ENCODE assay signal across 9 cellular contexts in the genomic region with DNA sequence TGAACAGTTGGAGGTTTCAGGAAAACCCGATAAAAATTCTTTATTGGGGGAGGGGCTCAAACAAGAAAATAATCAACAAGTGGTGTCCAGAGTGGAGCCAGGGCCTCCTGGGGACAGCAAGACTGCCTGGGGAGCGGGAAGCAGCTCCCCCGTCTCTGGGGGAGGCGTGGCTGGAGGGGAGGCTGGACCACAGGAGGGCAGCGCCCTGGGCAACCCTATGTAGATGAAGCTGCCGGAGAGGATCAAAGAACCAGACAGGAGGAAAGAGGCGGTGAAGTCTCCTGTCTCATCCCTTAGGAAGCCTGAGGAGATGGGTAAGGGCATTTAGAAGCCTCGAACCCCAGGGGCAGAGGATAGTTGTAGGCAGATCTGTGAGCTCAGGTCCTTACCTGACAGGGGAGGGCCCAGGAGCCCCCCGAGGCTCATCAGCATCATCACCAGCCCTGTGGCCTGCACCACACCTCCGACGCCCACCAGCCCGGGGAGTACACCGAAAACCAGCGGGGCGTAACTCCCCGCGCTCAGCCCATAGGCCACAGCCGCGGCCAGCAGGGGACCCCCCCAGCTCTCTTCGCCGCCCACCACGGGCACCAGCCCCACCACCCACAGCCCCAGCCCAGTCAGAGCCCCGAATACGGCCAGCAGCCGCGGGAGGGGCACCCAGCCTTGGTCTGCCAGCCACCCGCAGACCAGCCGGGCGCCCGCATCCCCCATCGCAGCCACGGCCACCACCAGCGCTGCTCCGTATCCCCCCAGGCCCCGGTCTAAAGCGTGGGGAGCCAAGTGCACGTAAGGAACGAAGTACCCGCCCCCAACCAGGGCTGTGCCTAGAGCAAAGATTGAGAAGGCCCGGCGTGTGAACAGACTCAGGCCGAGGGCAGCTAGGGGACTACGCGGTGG. TPM values are rescaled to one million over a fixed set of nuclear protein-coding genes. Genes with fewer than 3 reads are reported as not detected.
DNase-seq lines count a peak whose midpoint lies in the region; ATAC-seq, FAIRE-seq and TF ChIP-seq lines count a peak whose summit lies in the region.
"Had no signal": no experiment of that assay in that cellular context is flagged by ENCODE, and none has a peak within 500 bp of the region (broad histone marks: within the 10 kb centered on the region; RNA-seq: fewer than 3 reads in every experiment).

No MANE protein-coding gene starts in this region.

- CTCF ChIA-PET in MCF 10A (lab: Yijun Ruan, JAX): interaction anchor here (0.6 to 1.7 kb wide), 3 partner anchors 11 to 107 kb away, joined by 3 to 5 read pairs (median 3); no protein-coding TSS in a partner anchor
- CTCF ChIA-PET in HepG2 (lab: Yijun Ruan, JAX; ENCODE audit: low intra/inter-chr PET ratio, low total read pairs): no interaction called here

- H3K4me3 ChIP-seq in breast epithelium (peak overlapping the region in 2 of 3 donors; percentile 57 to 81), HepG2 (replicated peaks in 1 of 3; ENCODE audit: insufficient read depth in 1 of 3, low read depth in 2 of 3, low read length in 3 of 3) (no peak overlapping the region), upper lobe of left lung (peak overlapping the region in 3 of 4 donors; percentile 44 to 59 (median 55)), MG63 (no peak overlapping the region)

- no peak overlapping the region for H3K4me3 Mint-ChIP-seq in MCF 10A (ENCODE audit: unreplicated experiment)
- H3K4me3 Mint-ChIP-seq in brain: peak overlapping the region in 4 of 5 experiments; percentile 36 to 71 (median 58)

- H3K4me1 Mint-ChIP-seq in MCF 10A (ENCODE audit: insufficient read depth, unreplicated experiment) (peaks cover 12% of the 10 kb centered on the region), brain (peaks cover 54% of the 10 kb centered on the region)

- H3K4me2 ChIP-seq in HepG2 (ENCODE audit: low read depth, low read length): no peak overlapping the region

- no peak for TF ChIP-seq EP300 in HepG2 (IDR thresholded peaks at IDR 0.05; ENCODE audit: low read depth in 2 of 2, low read length in 2 of 2)
- TF ChIP-seq EP300 in HepG2 (CRISPR knock-in tag; IDR thresholded peaks at IDR 0.05; ENCODE audit: borderline replicate concordance): no peak
- TF ChIP-seq EP300 in upper lobe of left lung (IDR thresholded peaks at IDR 0.05): no peak

- FAIRE-seq in HepG2 (lab: Jason Lieb, UNC): no peak

- TF ChIP-seq POLR2A in breast epithelium (IDR thresholded peaks at IDR 0.05) (no peak), HepG2 (IDR thresholded peaks at IDR 0.05; ENCODE audit: insufficient read depth in 1 of 2, low read depth in 2 of 2, low read length in 2 of 2) (0 out of 4 replicates have a peak, but pooled peaks of 1 of the 2 experiments have one; percentile 26), upper lobe of left lung (IDR thresholded peaks at IDR 0.05) (no peak)

- WGBS in HepG2 (ENCODE audit: low lambda C conversion rate): 82% methylated on average over 17 of the region's 44 CpGs
- 49 to 57% methylated on average over 20 to 31 of the region's 44 CpGs for WGBS in upper lobe of left lung, 2 donors

- POLR2A ChIA-PET in MCF 10A (lab: Yijun Ruan, JAX): no interaction called here
- POLR2A ChIA-PET in HepG2 (lab: Yijun Ruan, JAX): no interaction called here

- H3K9me3 Mint-ChIP-seq in MCF 10A (ENCODE audit: unreplicated experiment): no peaks in the 10 kb centered on the region
- no peaks in the 10 kb centered on the region for H3K9me3 Mint-ChIP-seq in brain

- intact Hi-C loops in breast epithelium (cut with DNase I; ENCODE audit: low total_unique reads): no loop called here
- intact Hi-C loops in MCF 10A (cut with micrococcal nuclease): no loop called here
- intact Hi-C loops in HepG2 (cut with micrococcal nuclease; ENCODE audit: unreplicated experiment): no loop called here

- no TSS peak for BruUV-seq in MCF 10A (replicated peaks; lab: Mats Ljungman, UMichigan)
- BruUV-seq in HepG2 (replicated peaks; lab: Mats Ljungman, UMichigan): no TSS peak

- peaks cover 4% of the 10 kb centered on the region for H3K79me2 ChIP-seq in HepG2 (ENCODE audit: insufficient read depth, low read length)

- H3K36me3 ChIP-seq in breast epithelium (no peaks in the 10 kb centered on the region), HepG2 (replicated peaks in 1 of 2; ENCODE audit: control insufficient read depth in 1 of 2, insufficient read depth in 2 of 2, low read length in 2 of 2) (no peaks in the 10 kb centered on the region), upper lobe of left lung (no peaks in the 10 kb centered on the region), MG63 (no peaks in the 10 kb centered on the region)

- H3K27ac Mint-ChIP-seq in MCF 10A (ENCODE audit: low read depth, unreplicated experiment) (no peak overlapping the region), brain (no peak overlapping the region)

- in situ Hi-C loops in HepG2 (cut with HindIII; ENCODE audit: extremely low pct_ligation_motif_present, low pct_unique_long_range_greater_than_20kb): loop anchor here (10.0 kb wide), 1 partner anchor 243 kb away; a partner anchor contains a TSS

- H2AFZ ChIP-seq in HepG2 (ENCODE audit: low read length): no peak overlapping the region

- TF ChIP-seq CTCF in breast epithelium (IDR thresholded peaks at IDR 0.05) (no peak), MCF 10A (IDR thresholded peaks at IDR 0.05; ENCODE audit: unreplicated experiment) (no peak), brain (conservative IDR thresholded peaks at IDR 0.05) (no peak), HepG2 (CRISPR knock-in tag; IDR thresholded peaks at IDR 0.05) (no peak), upper lobe of left lung (IDR thresholded peaks at IDR 0.05) (no peak)

- H3K27me3 Mint-ChIP-seq in MCF 10A (ENCODE audit: insufficient read depth, unreplicated experiment) (no peaks in the 10 kb centered on the region), brain (peaks cover 62% of the 10 kb centered on the region)

- ATAC-seq in HepG2 (no peak), upper lobe of left lung (ENCODE audit: low FRiP score in 2 of 2) (no peak), HG03045 (IDR thresholded peaks at IDR 0.05; ENCODE audit: unreplicated experiment) (no peak)

- H4K20me1 ChIP-seq in HepG2 (ENCODE audit: insufficient read depth, low read length): no peaks in the 10 kb centered on the region

- H3K9ac ChIP-seq in HepG2 (ENCODE audit: insufficient read depth, low read depth, low read length): no peak overlapping the region

- DNase-seq in breast epithelium (ENCODE audit: low spot score in 2 of 2): no peak
- DNase-seq in MCF 10A (ENCODE audit: unreplicated experiment): no peak
- DNase-seq in HepG2 (ENCODE audit: low spot score): no peak
- peak in 1 of 2 donors; percentile 83 for DNase-seq in upper lobe of left lung
- DNase-seq in MG63: no peak
- DNase-seq in KG1 (lab: John Stamatoyannopoulos, UW): no peak

- H3K27me3 ChIP-seq in breast epithelium (no peaks in the 10 kb centered on the region), HepG2 (ENCODE audit: control insufficient read depth in 1 of 2, insufficient read depth in 2 of 2, low read length in 2 of 2) (no peaks in the 10 kb centered on the region; a peak in 1 of 5 replicates), upper lobe of left lung (peaks cover 0 to 23% (median 6%) of the 10 kb centered on the region in 4 donors), MG63 (no peaks in the 10 kb centered on the region)

- H3K4me1 ChIP-seq in breast epithelium: peaks cover 6 to 12% of the 10 kb centered on the region in 2 donors
- peaks cover 50% of the 10 kb centered on the region for H3K4me1 ChIP-seq in HepG2 (ENCODE audit: insufficient read depth, low read length)
- H3K4me1 ChIP-seq in upper lobe of left lung: peaks cover 33 to 63% (median 38%) of the 10 kb centered on the region in 4 donors

- H3K36me3 Mint-ChIP-seq in MCF 10A (ENCODE audit: insufficient read depth, unreplicated experiment): peaks cover 7% of the 10 kb centered on the region
- no peaks in the 10 kb centered on the region for H3K36me3 Mint-ChIP-seq in brain

- H3K27ac ChIP-seq in breast epithelium (peak overlapping the region; percentile 89), HepG2 (ENCODE audit: extremely low read length, insufficient read depth, low read length) (no peak overlapping the region), upper lobe of left lung (peak overlapping the region; percentile 4 to 84 (median 50))

- no peaks in the 10 kb centered on the region for H3K9me3 ChIP-seq in breast epithelium
- no peaks in the 10 kb centered on the region for H3K9me3 ChIP-seq in HepG2 (ENCODE audit: low read length)
- H3K9me3 ChIP-seq in upper lobe of left lung: no peaks in the 10 kb centered on the region
- no peaks in the 10 kb centered on the region for H3K9me3 ChIP-seq in MG63

- TF ChIP-seq RAD21 in HepG2 (CRISPR knock-in tag; IDR thresholded peaks at IDR 0.05): no peak

RNA-seq across cellular contexts. Expression of a gene that starts 2.0 kb away (rescaled TPM):
- total RNA-seq in breast epithelium (1 to 10 TPM in 2 of 3 donors, not detected in 1; 1.5 to 3.6 TPM), MCF 10A (2022) (not detected in 2 replicates), HepG2 (2016; rRNA removed; fragmentation: Illumina TruSeq; extraction: Trizol) (not detected in 2 replicates), upper lobe of left lung (10 to 100 TPM in 2 of 6 donors, 1 to 10 TPM in 4; 2.7 to 35.0 (median 6.1) TPM)
- polyA plus RNA-seq in brain (ENCODE audit: insufficient read depth, low read depth, low replicate concordance) (3.4 TPM), HepG2 (2011; rRNA removed) (not detected in 2 replicates)
- not detected in 2 replicates for total RNA-seq in HepG2 (2016; cell fraction: cytosol; rRNA removed; fragmentation: Illumina TruSeq; extraction: Trizol; ENCODE audit: low read depth)
- total RNA-seq in HepG2 (2016; cell fraction: insoluble cytoplasmic fraction; rRNA removed; fragmentation: Illumina TruSeq; extraction: Trizol): not detected in 2 replicates
- not detected in 2 replicates for total RNA-seq in HepG2 (2016; cell fraction: membrane; rRNA removed; fragmentation: Illumina TruSeq; extraction: Trizol)
- not detected in 2 replicates for total RNA-seq in HepG2 (2016; cell fraction: nucleus; rRNA removed; fragmentation: Illumina TruSeq; extraction: Trizol)
- not detected in 2 replicates for polyA plus RNA-seq in HepG2 (2011; cell fraction: cytosol; rRNA removed)
- polyA plus RNA-seq in HepG2 (2011; cell fraction: nucleus; rRNA removed): not detected in 2 replicates
- 0.27 and 0.29 TPM in 2 replicates for polyA plus RNA-seq in HepG2 (2012)
- polyA plus RNA-seq in HepG2 (2016; cell fraction: cytosol; fragmentation: Illumina TruSeq; extraction: Trizol; ENCODE audit: low read depth): not detected in 2 replicates
- not detected in 2 replicates for polyA plus RNA-seq in HepG2 (2016; cell fraction: insoluble cytoplasmic fraction; fragmentation: Illumina TruSeq; extraction: Trizol; ENCODE audit: low read depth)
- not detected in 2 replicates for polyA plus RNA-seq in HepG2 (2016; cell fraction: membrane; fragmentation: Illumina TruSeq; extraction: Trizol; ENCODE audit: low read depth)
- polyA plus RNA-seq in HepG2 (2016; cell fraction: nucleus; fragmentation: Illumina TruSeq; extraction: Trizol; ENCODE audit: insufficient read depth, low read depth): not detected in 2 replicates
- not detected in 2 replicates for polyA minus RNA-seq in HepG2 (2011; rRNA and poly(A)+ RNA removed; ENCODE audit: low replicate concordance)
- polyA minus RNA-seq in HepG2 (2011; cell fraction: cytosol; rRNA and poly(A)+ RNA removed): not detected in 2 replicates
- not detected in 2 replicates for polyA minus RNA-seq in HepG2 (2011; cell fraction: nucleus; rRNA and poly(A)+ RNA removed)
- not detected in 2 replicates for total RNA-seq in MG63 (2014; rRNA removed; shearing (Covaris generic); ENCODE audit: low replicate concordance)
- polyA plus RNA-seq: BJ had no signal

RNA-seq across cellular contexts. Expression of a gene that starts 6.0 kb away (rescaled TPM):
- total RNA-seq in breast epithelium (1 to 10 TPM in 2 of 3 donors, under 1 TPM in 1; 0.32 to 3.5 (median 2.6) TPM), MCF 10A (2022) (7.5 and 11.1 TPM in 2 replicates), HepG2 (2016; rRNA removed; fragmentation: Illumina TruSeq; extraction: Trizol) (1.9 and 3.0 TPM in 2 replicates), upper lobe of left lung (10 to 100 TPM in 4 of 6 donors, 1 to 10 TPM in 2; 2.3 to 26.2 (median 10.7) TPM)
- polyA plus RNA-seq in brain (ENCODE audit: insufficient read depth, low read depth, low replicate concordance) (1.8 TPM), HepG2 (2011; rRNA removed) (2.2 and 3.4 TPM in 2 replicates)
- 0.51 and 0.71 TPM in 2 replicates for total RNA-seq in HepG2 (2016; cell fraction: cytosol; rRNA removed; fragmentation: Illumina TruSeq; extraction: Trizol; ENCODE audit: low read depth)
- 1.8 and 3.1 TPM in 2 replicates for total RNA-seq in HepG2 (2016; cell fraction: insoluble cytoplasmic fraction; rRNA removed; fragmentation: Illumina TruSeq; extraction: Trizol)
- 1.5 and 1.6 TPM in 2 replicates for total RNA-seq in HepG2 (2016; cell fraction: membrane; rRNA removed; fragmentation: Illumina TruSeq; extraction: Trizol)
- total RNA-seq in HepG2 (2016; cell fraction: nucleus; rRNA removed; fragmentation: Illumina TruSeq; extraction: Trizol): 5.5 and 6.1 TPM in 2 replicates
- polyA plus RNA-seq in HepG2 (2011; cell fraction: cytosol; rRNA removed): 2.1 and 2.2 TPM in 2 replicates
- 6.8 and 9.2 TPM in 2 replicates for polyA plus RNA-seq in HepG2 (2011; cell fraction: nucleus; rRNA removed)
- 5.4 and 8.2 TPM in 2 replicates for polyA plus RNA-seq in HepG2 (2012)
- 0.70 and 1.4 TPM in 2 replicates for polyA plus RNA-seq in HepG2 (2016; cell fraction: cytosol; fragmentation: Illumina TruSeq; extraction: Trizol; ENCODE audit: low read depth)
- polyA plus RNA-seq in HepG2 (2016; cell fraction: insoluble cytoplasmic fraction; fragmentation: Illumina TruSeq; extraction: Trizol; ENCODE audit: low read depth): 5.9 and 6.3 TPM in 2 replicates
- 1.7 TPM in 2 replicates for polyA plus RNA-seq in HepG2 (2016; cell fraction: membrane; fragmentation: Illumina TruSeq; extraction: Trizol; ENCODE audit: low read depth)
- 15.2 and 15.6 TPM in 2 replicates for polyA plus RNA-seq in HepG2 (2016; cell fraction: nucleus; fragmentation: Illumina TruSeq; extraction: Trizol; ENCODE audit: insufficient read depth, low read depth)
- polyA minus RNA-seq in HepG2 (2011; rRNA and poly(A)+ RNA removed; ENCODE audit: low replicate concordance): 4.8 and 7.6 TPM in 2 replicates
- 2.9 and 4.4 TPM in 2 replicates for polyA minus RNA-seq in HepG2 (2011; cell fraction: cytosol; rRNA and poly(A)+ RNA removed)
- 3.1 and 5.2 TPM in 2 replicates for polyA minus RNA-seq in HepG2 (2011; cell fraction: nucleus; rRNA and poly(A)+ RNA removed)
- 0.96 and 1.1 TPM in 2 replicates for total RNA-seq in MG63 (2014; rRNA removed; shearing (Covaris generic); ENCODE audit: low replicate concordance)

RNA-seq across cellular contexts. Expression of a gene that starts 19.0 kb away (rescaled TPM):
- total RNA-seq in breast epithelium (1 to 10 TPM; 1.4 to 5.9 (median 4.1) TPM), MCF 10A (2022) (not detected in 2 replicates), HepG2 (2016; rRNA removed; fragmentation: Illumina TruSeq; extraction: Trizol) (not detected in 2 replicates), upper lobe of left lung (10 to 100 TPM in 3 of 6 donors, 1 to 10 TPM in 3; 2.1 to 83.1 (median 9.4) TPM)
- polyA plus RNA-seq in brain (ENCODE audit: insufficient read depth, low read depth, low replicate concordance) (2.9 TPM), HepG2 (2011; rRNA removed) (not detected in 2 replicates)
- total RNA-seq in HepG2 (2016; cell fraction: cytosol; rRNA removed; fragmentation: Illumina TruSeq; extraction: Trizol; ENCODE audit: low read depth): not detected in 2 replicates
- total RNA-seq in HepG2 (2016; cell fraction: insoluble cytoplasmic fraction; rRNA removed; fragmentation: Illumina TruSeq; extraction: Trizol): not detected in 2 replicates
- not detected in 2 replicates for total RNA-seq in HepG2 (2016; cell fraction: membrane; rRNA removed; fragmentation: Illumina TruSeq; extraction: Trizol)
- total RNA-seq in HepG2 (2016; cell fraction: nucleus; rRNA removed; fragmentation: Illumina TruSeq; extraction: Trizol): not detected in 2 replicates
- not detected in 2 replicates for polyA plus RNA-seq in HepG2 (2011; cell fraction: cytosol; rRNA removed)
- not detected in 2 replicates for polyA plus RNA-seq in HepG2 (2011; cell fraction: nucleus; rRNA removed)
- not detected in 2 replicates for polyA plus RNA-seq in HepG2 (2012)
- not detected in 2 replicates for polyA plus RNA-seq in HepG2 (2016; cell fraction: cytosol; fragmentation: Illumina TruSeq; extraction: Trizol; ENCODE audit: low read depth)
- not detected in 2 replicates for polyA plus RNA-seq in HepG2 (2016; cell fraction: insoluble cytoplasmic fraction; fragmentation: Illumina TruSeq; extraction: Trizol; ENCODE audit: low read depth)
- polyA plus RNA-seq in HepG2 (2016; cell fraction: membrane; fragmentation: Illumina TruSeq; extraction: Trizol; ENCODE audit: low read depth): not detected in 2 replicates
- polyA plus RNA-seq in HepG2 (2016; cell fraction: nucleus; fragmentation: Illumina TruSeq; extraction: Trizol; ENCODE audit: insufficient read depth, low read depth): not detected in 2 replicates
- polyA minus RNA-seq in HepG2 (2011; rRNA and poly(A)+ RNA removed; ENCODE audit: low replicate concordance): not detected in 2 replicates
- not detected in 2 replicates for polyA minus RNA-seq in HepG2 (2011; cell fraction: cytosol; rRNA and poly(A)+ RNA removed)
- polyA minus RNA-seq in HepG2 (2011; cell fraction: nucleus; rRNA and poly(A)+ RNA removed): not detected in 2 replicates
- 0.36 TPM in 1 of 2 replicates, not detected in the other for total RNA-seq in MG63 (2014; rRNA removed; shearing (Covaris generic); ENCODE audit: low replicate concordance)
- polyA plus RNA-seq: BJ had no signal

RNA-seq across cellular contexts. Expression of a gene that starts 29.4 kb away (rescaled TPM):
- total RNA-seq in breast epithelium (100 to 1,000 TPM in 1 of 3 donors, 10 to 100 TPM in 2; 18.7 to 154 (median 93.4) TPM), MCF 10A (2022) (155 and 209 TPM in 2 replicates), HepG2 (2016; rRNA removed; fragmentation: Illumina TruSeq; extraction: Trizol) (41.5 and 57.2 TPM in 2 replicates), upper lobe of left lung (100 to 1,000 TPM in 5 of 6 donors, 10 to 100 TPM in 1; 85.9 to 304 (median 175) TPM)
- polyA plus RNA-seq in brain (ENCODE audit: insufficient read depth, low read depth, low replicate concordance) (746 TPM), HepG2 (2011; rRNA removed) (113 and 121 TPM in 2 replicates)
- total RNA-seq in HepG2 (2016; cell fraction: cytosol; rRNA removed; fragmentation: Illumina TruSeq; extraction: Trizol; ENCODE audit: low read depth): 41.7 and 49.8 TPM in 2 replicates
- 33.3 and 56.0 TPM in 2 replicates for total RNA-seq in HepG2 (2016; cell fraction: insoluble cytoplasmic fraction; rRNA removed; fragmentation: Illumina TruSeq; extraction: Trizol)
- total RNA-seq in HepG2 (2016; cell fraction: membrane; rRNA removed; fragmentation: Illumina TruSeq; extraction: Trizol): 52.1 and 66.6 TPM in 2 replicates
- 29.6 and 42.0 TPM in 2 replicates for total RNA-seq in HepG2 (2016; cell fraction: nucleus; rRNA removed; fragmentation: Illumina TruSeq; extraction: Trizol)
- 136 and 149 TPM in 2 replicates for polyA plus RNA-seq in HepG2 (2011; cell fraction: cytosol; rRNA removed)
- polyA plus RNA-seq in HepG2 (2011; cell fraction: nucleus; rRNA removed): 49.9 and 54.4 TPM in 2 replicates
- polyA plus RNA-seq in HepG2 (2012): 189 and 246 TPM in 2 replicates
- 191 and 227 TPM in 2 replicates for polyA plus RNA-seq in HepG2 (2016; cell fraction: cytosol; fragmentation: Illumina TruSeq; extraction: Trizol; ENCODE audit: low read depth)
- 118 and 137 TPM in 2 replicates for polyA plus RNA-seq in HepG2 (2016; cell fraction: insoluble cytoplasmic fraction; fragmentation: Illumina TruSeq; extraction: Trizol; ENCODE audit: low read depth)
- 209 and 217 TPM in 2 replicates for polyA plus RNA-seq in HepG2 (2016; cell fraction: membrane; fragmentation: Illumina TruSeq; extraction: Trizol; ENCODE audit: low read depth)
- 191 and 216 TPM in 2 replicates for polyA plus RNA-seq in HepG2 (2016; cell fraction: nucleus; fragmentation: Illumina TruSeq; extraction: Trizol; ENCODE audit: insufficient read depth, low read depth)
- polyA minus RNA-seq in HepG2 (2011; rRNA and poly(A)+ RNA removed; ENCODE audit: low replicate concordance): 81.4 and 128 TPM in 2 replicates
- 63.8 and 65.2 TPM in 2 replicates for polyA minus RNA-seq in HepG2 (2011; cell fraction: cytosol; rRNA and poly(A)+ RNA removed)
- polyA minus RNA-seq in HepG2 (2011; cell fraction: nucleus; rRNA and poly(A)+ RNA removed): 32.3 and 33.3 TPM in 2 replicates
- total RNA-seq in MG63 (2014; rRNA removed; shearing (Covaris generic); ENCODE audit: low replicate concordance): 45.2 and 62.3 TPM in 2 replicates

RNA-seq across cellular contexts. Expression of a gene that starts 38.2 kb away (rescaled TPM):
- total RNA-seq in breast epithelium: 10 to 100 TPM in 1 of 3 donors, 1 to 10 TPM in 2; 2.8 to 15.8 (median 2.9) TPM
- not detected in 2 replicates for total RNA-seq in MCF 10A (2022)
- polyA plus RNA-seq in brain (ENCODE audit: insufficient read depth, low read depth, low replicate concordance): not detected
- not detected in 2 replicates for total RNA-seq in HepG2 (2016; rRNA removed; fragmentation: Illumina TruSeq; extraction: Trizol)
- not detected in 2 replicates for total RNA-seq in HepG2 (2016; cell fraction: cytosol; rRNA removed; fragmentation: Illumina TruSeq; extraction: Trizol; ENCODE audit: low read depth)
- total RNA-seq in HepG2 (2016; cell fraction: insoluble cytoplasmic fraction; rRNA removed; fragmentation: Illumina TruSeq; extraction: Trizol): 0.06 TPM in 1 of 2 replicates, not detected in the other
- total RNA-seq in HepG2 (2016; cell fraction: membrane; rRNA removed; fragmentation: Illumina TruSeq; extraction: Trizol): not detected in 2 replicates
- 0.19 TPM in 1 of 2 replicates, not detected in the other for total RNA-seq in HepG2 (2016; cell fraction: nucleus; rRNA removed; fragmentation: Illumina TruSeq; extraction: Trizol)
- 0.33 and 0.65 TPM in 2 replicates for polyA plus RNA-seq in HepG2 (2011; rRNA removed)
- polyA plus RNA-seq in HepG2 (2011; cell fraction: cytosol; rRNA removed): 0.08 and 0.14 TPM in 2 replicates
- polyA plus RNA-seq in HepG2 (2011; cell fraction: nucleus; rRNA removed): 1.3 and 2.4 TPM in 2 replicates
- polyA plus RNA-seq in HepG2 (2012): 0.35 and 0.48 TPM in 2 replicates
- not detected in 2 replicates for polyA plus RNA-seq in HepG2 (2016; cell fraction: cytosol; fragmentation: Illumina TruSeq; extraction: Trizol; ENCODE audit: low read depth)
- not detected in 2 replicates for polyA plus RNA-seq in HepG2 (2016; cell fraction: insoluble cytoplasmic fraction; fragmentation: Illumina TruSeq; extraction: Trizol; ENCODE audit: low read depth)
- not detected in 2 replicates for polyA plus RNA-seq in HepG2 (2016; cell fraction: membrane; fragmentation: Illumina TruSeq; extraction: Trizol; ENCODE audit: low read depth)
- 0.68 and 0.90 TPM in 2 replicates for polyA plus RNA-seq in HepG2 (2016; cell fraction: nucleus; fragmentation: Illumina TruSeq; extraction: Trizol; ENCODE audit: insufficient read depth, low read depth)
- polyA minus RNA-seq in HepG2 (2011; rRNA and poly(A)+ RNA removed; ENCODE audit: low replicate concordance): 0.18 TPM in 1 of 2 replicates, not detected in the other
- not detected in 2 replicates for polyA minus RNA-seq in HepG2 (2011; cell fraction: cytosol; rRNA and poly(A)+ RNA removed)
- polyA minus RNA-seq in HepG2 (2011; cell fraction: nucleus; rRNA and poly(A)+ RNA removed): 0.64 and 1.2 TPM in 2 replicates
- total RNA-seq in upper lobe of left lung: 10 to 100 TPM in 2 of 6 donors, 1 to 10 TPM in 2, under 1 TPM in 2; 0.76 to 16.8 (median 5.1) TPM
- total RNA-seq in MG63 (2014; rRNA removed; shearing (Covaris generic); ENCODE audit: low replicate concordance): not detected in 2 replicates
- polyA plus RNA-seq: BJ had no signal

Comparison
In these comparisons a context has a peak if more than half of its experiments do, and no peak if none do; other contexts are left out.
1. H3K4me3 ChIP-seq: peak in breast epithelium (2 of 3) and upper lobe of left lung (3 of 4); none in HepG2 (0 of 3) and MG63 (single experiment).